ENCODE assay signal across 16 cellular contexts in genomic region chr2:112493048-112493447, GRCh38. TPM values are rescaled to one million over a fixed set of nuclear protein-coding genes. Genes with fewer than 3 reads are reported as not detected.
DNase-seq lines count a peak whose midpoint lies in the region; ATAC-seq and TF ChIP-seq lines count a peak whose summit lies in the region.
"Had no signal": no experiment of that assay in that cellular context is flagged by ENCODE, and none has a peak within 500 bp of the region (broad histone marks: within the 10 kb centered on the region; RNA-seq: fewer than 3 reads in every experiment).

No MANE protein-coding gene starts in this region.

- no peak overlapping the region for H3K4ac ChIP-seq in neuronal stem cell (ENCODE audit: low read length)

- H3K4me1 ChIP-seq in PC-3 (ENCODE audit: insufficient read depth, low read length), result peaks cover 44% of the 10 kb centered on the region
- H3K4me1 ChIP-seq in neuronal stem cell (ENCODE audit: control insufficient read depth in 2 of 2, insufficient read depth in 1 of 2, low read depth in 1 of 2, low read length in 2 of 2), result peaks cover 0 to 2% of the 10 kb centered on the region in 2 donors

- no peak overlapping the region for H4K8ac ChIP-seq in neuronal stem cell (ENCODE audit: low read depth, low read length)

- no peak overlapping the region for H3K23ac ChIP-seq in neuronal stem cell (ENCODE audit: low read depth, low read length, poor library complexity)

- intact Hi-C loops in PC-3 (cut with micrococcal nuclease), result no loop called here
- intact Hi-C loops in Right ventricle myocardium superior (cut with DNase I), result no loop called here

- H4K20me1 ChIP-seq in PC-3 (ENCODE audit: low read length), result no peaks in the 10 kb centered on the region

- WGBS in neuronal stem cell (ENCODE audit: extremely low coverage in 2 of 2, insufficient read length in 2 of 2, insufficient replicate concordance in 1 of 2), 2 donors, result no CpG with 5 or more reads among the region's 3 CpGs

- CTCF ChIA-PET in PC-3 (lab: Charles Lee), result interaction anchor here (0.6 kb wide), 1 partner anchor 161 kb away, joined by 6 read pairs; no protein-coding TSS in a partner anchor

- H3K18ac ChIP-seq in neuronal stem cell (ENCODE audit: low read length), result no peak overlapping the region

- H2BK15ac ChIP-seq in neuronal stem cell (ENCODE audit: low read length), result no peak overlapping the region

- no peak overlapping the region for H2BK12ac ChIP-seq in neuronal stem cell (ENCODE audit: low read length)

- H3F3A ChIP-seq in PC-3 (ENCODE audit: low read length, unreplicated experiment), result peaks cover 7% of the 10 kb centered on the region

- peak overlapping the region; percentile 75 for H3K4me2 ChIP-seq in PC-3 (ENCODE audit: low read length)
- H3K4me2 ChIP-seq in neuronal stem cell (ENCODE audit: insufficient read depth, low read length, poor library complexity, severe bottlenecking), result no peak overlapping the region

- H3K27ac ChIP-seq in PC-3 (ENCODE audit: low read length) (peak overlapping the region; percentile 84), neuronal stem cell (replicated peaks; ENCODE audit: low read length) (no peak overlapping the region)
- H3K27ac ChIP-seq: left lung had no signal

- ATAC-seq in PC-3 (peak; percentile 30), Right ventricle myocardium superior (ENCODE audit: poor library complexity) (no peak), GM18868 (IDR thresholded peaks at IDR 0.05; ENCODE audit: unreplicated experiment) (no peak), GM18505 (IDR thresholded peaks at IDR 0.05; ENCODE audit: unreplicated experiment) (no peak)
- ATAC-seq: sciatic nerve; stimulated activated naive CD8-positive, alpha-beta T cell treated with anti-CD3 and anti-CD28 coated beads, Interleukin-15, amount 100 ng/mL, for 72 hours had no signal

- POLR2A ChIA-PET in PC-3 (lab: Charles Lee; ENCODE audit: unreplicated experiment), result interaction anchor here (0.6 kb wide), 1 partner anchor 606 kb away, joined by 15 read pairs; no protein-coding TSS in a partner anchor

- peak; percentile 18 for DNase-seq in EH (ENCODE audit: low read depth)
- DNase-seq in PC-3, result peak; percentile 25
- peak; percentile 58 for DNase-seq in choroid plexus epithelial cell (ENCODE audit: low read depth)
- peak; percentile 51 for DNase-seq in myocyte (ENCODE audit: low read depth)
- DNase-seq in Right ventricle myocardium superior, result no peak
- no peak for DNase-seq in neuronal stem cell (ENCODE audit: low spot score)
- DNase-seq: activated B cell treated with CpG ODN at 0.5 μM for 24 hours; activated naive CD8-positive, alpha-beta T cell treated with anti-CD3 and anti-CD28 coated beads, Interleukin-2, amount 10 ng/mL, durations not matched to agents 7 days and 5 days; COR-L47; left lung; NCI-H187; NCI-H774; stimulated activated naive CD8-positive, alpha-beta T cell treated with anti-CD3 and anti-CD28 coated beads, Interleukin-15, amount 100 ng/mL, for 72 hours had no signal

- H3K9me2 ChIP-seq in PC-3 (replicated peaks; ENCODE audit: low read length), result no peaks in the 10 kb centered on the region

- H3K14ac ChIP-seq in neuronal stem cell (ENCODE audit: low read length), result no peak overlapping the region

- no peak overlapping the region for H2BK120ac ChIP-seq in neuronal stem cell (ENCODE audit: low read depth, low read length)

- no peak overlapping the region for H4K91ac ChIP-seq in neuronal stem cell (ENCODE audit: low read depth, low read length, poor library complexity)

- H3K79me1 ChIP-seq in neuronal stem cell (ENCODE audit: low read depth, low read length), result no peaks in the 10 kb centered on the region

- H3K9me3 ChIP-seq in PC-3 (ENCODE audit: low read length), result no peaks in the 10 kb centered on the region
- no peaks in the 10 kb centered on the region for H3K9me3 ChIP-seq in neuronal stem cell (replicated peaks in 1 of 2; ENCODE audit: control insufficient read depth in 2 of 2, insufficient read depth in 1 of 2, low read depth in 1 of 2, low read length in 2 of 2)
- H3K9me3 ChIP-seq: left lung had no signal

- H3K79me2 ChIP-seq in PC-3 (ENCODE audit: low read length), result peaks cover 21% of the 10 kb centered on the region

- no peaks in the 10 kb centered on the region for H3K27me3 ChIP-seq in PC-3 (ENCODE audit: low read length)
- no peaks in the 10 kb centered on the region for H3K27me3 ChIP-seq in neuronal stem cell (ENCODE audit: control insufficient read depth in 3 of 3, insufficient read depth in 3 of 3, low read depth in 1 of 3, low read length in 3 of 3)
- H3K27me3 ChIP-seq: left lung had no signal

- H2AFZ ChIP-seq in PC-3 (ENCODE audit: low read length) (no peak overlapping the region), neuronal stem cell (ENCODE audit: low read length) (no peak overlapping the region)

- H3K36me3 ChIP-seq in PC-3 (ENCODE audit: low read depth, low read length), result peaks cover 9% of the 10 kb centered on the region
- peaks cover 9 to 53% of the 10 kb centered on the region in 2 donors for H3K36me3 ChIP-seq in neuronal stem cell (replicated peaks in 1 of 2; ENCODE audit: control insufficient read depth in 2 of 2, insufficient read depth in 2 of 2, low read length in 2 of 2)

- no peak overlapping the region for H2AK5ac ChIP-seq in neuronal stem cell (ENCODE audit: low read depth, low read length)

- TF ChIP-seq POLR2A in GM18505 (IDR thresholded peaks at IDR 0.05; ENCODE audit: borderline replicate concordance, extremely low read depth, insufficient read depth, insufficient read length), result no peak

- TF ChIP-seq CTCF in PC-3 (conservative IDR thresholded peaks at IDR 0.05; ENCODE audit: low read depth, low read length) (peak; percentile 32), choroid plexus epithelial cell (conservative IDR thresholded peaks at IDR 0.05; ENCODE audit: low read depth, low read length) (peak; percentile 52)

- no TSS peak for BruUV-seq in PC-3 (replicated peaks; lab: Mats Ljungman, UMichigan)

- H2BK5ac ChIP-seq in neuronal stem cell (ENCODE audit: low read length), result no peak overlapping the region

- H3K4me3 ChIP-seq in PC-3 (ENCODE audit: low read length) (no peak overlapping the region; the same call in 1 of the 2 replicates), choroid plexus epithelial cell (ENCODE audit: low read depth, low read length) (no peak overlapping the region), neuronal stem cell (ENCODE audit: low read length in 2 of 2) (no peak overlapping the region)
- H3K4me3 ChIP-seq: left lung had no signal

- H3K9ac ChIP-seq in PC-3 (ENCODE audit: low read length), result peak overlapping the region; percentile 42
- H3K9ac ChIP-seq in neuronal stem cell (ENCODE audit: low read depth, low read length, poor library complexity), result no peak overlapping the region

RNA-seq across cellular contexts. Expression of gene TTL, which starts 11.1 kb away (rescaled TPM):
- total RNA-seq in PC-3 (2014; rRNA removed) (31.4 and 33.5 TPM in 2 replicates), myocyte (49.0 and 79.6 TPM in 2 replicates), Right ventricle myocardium superior (47.9 TPM)
- polyA plus RNA-seq in myocyte (2012), result 34.1 TPM
- 34.9 TPM for polyA plus RNA-seq in neuronal stem cell (2013, experiment 1 of 2)
- 37.1 TPM for polyA plus RNA-seq in neuronal stem cell (2013, experiment 2 of 2)

RNA-seq across cellular contexts. Expression of gene POLR1B, which starts 49.2 kb away (rescaled TPM):
- 31.6 and 31.7 TPM in 2 replicates for total RNA-seq in PC-3 (2014; rRNA removed)
- 11.8 and 14.0 TPM in 2 replicates for total RNA-seq in myocyte
- polyA plus RNA-seq in myocyte (2012), result 6.0 TPM
- total RNA-seq in Right ventricle myocardium superior, result 9.1 TPM
- 7.6 TPM for polyA plus RNA-seq in neuronal stem cell (2013, experiment 1 of 2)
- 6.8 TPM for polyA plus RNA-seq in neuronal stem cell (2013, experiment 2 of 2)

RNA-seq across cellular contexts. Expression of gene RGPD8, which starts 59.6 kb away (rescaled TPM):
- total RNA-seq in PC-3 (2014; rRNA removed) (8.4 and 13.6 TPM in 2 replicates), myocyte (6.7 and 8.1 TPM in 2 replicates), Right ventricle myocardium superior (5.2 TPM)
- polyA plus RNA-seq in myocyte (2012), result 1.4 TPM
- 3.2 TPM for polyA plus RNA-seq in neuronal stem cell (2013, experiment 1 of 2)
- 3.4 TPM for polyA plus RNA-seq in neuronal stem cell (2013, experiment 2 of 2)

Comparison
In these comparisons a context has a peak if more than half of its experiments do, and no peak if none do; other contexts are left out.
1. DNase-seq: peak in EH (single experiment), PC-3 (single experiment), choroid plexus epithelial cell (single experiment) and myocyte (single experiment); none in Right ventricle myocardium superior (single experiment) and neuronal stem cell (single experiment).